Comparison of ENCODE assay signal across 9 cellular contexts in genomic region chr9:69324549-69325401, GRCh38. TPM values are rescaled to one million over a fixed set of nuclear protein-coding genes. Genes with fewer than 3 reads are reported as not detected.
DNase-seq lines count a peak whose midpoint lies in the region; ATAC-seq and TF ChIP-seq lines count a peak whose summit lies in the region.
"Had no signal": no experiment of that assay in that cellular context is flagged by ENCODE, and none has a peak within 500 bp of the region (broad histone marks: within the 10 kb centered on the region; RNA-seq: fewer than 3 reads in every experiment).

A gene with protein sequence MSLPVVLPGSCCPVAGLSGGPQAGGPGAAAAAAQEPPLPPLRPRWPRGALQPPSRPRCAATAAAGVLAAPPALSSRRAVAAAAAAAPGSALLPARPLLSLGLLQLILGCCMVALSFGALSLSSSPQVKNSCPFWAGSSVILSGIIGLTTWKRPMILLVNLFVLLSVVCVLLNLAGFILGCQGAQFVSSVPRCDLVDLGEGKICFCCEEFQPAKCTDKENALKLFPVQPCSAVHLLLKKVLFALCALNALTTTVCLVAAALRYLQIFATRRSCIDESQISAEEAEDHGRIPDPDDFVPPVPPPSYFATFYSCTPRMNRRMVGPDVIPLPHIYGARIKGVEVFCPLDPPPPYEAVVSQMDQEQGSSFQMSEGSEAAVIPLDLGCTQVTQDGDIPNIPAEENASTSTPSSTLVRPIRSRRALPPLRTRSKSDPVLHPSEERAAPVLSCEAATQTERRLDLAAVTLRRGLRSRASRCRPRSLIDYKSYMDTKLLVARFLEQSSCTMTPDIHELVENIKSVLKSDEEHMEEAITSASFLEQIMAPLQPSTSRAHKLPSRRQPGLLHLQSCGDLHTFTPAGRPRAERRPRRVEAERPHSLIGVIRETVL (plus strand): TSS chr9:69325215. CDS start chr9:69325310, 95 bp downstream.

- peaks cover 21% of the 10 kb centered on the region for H3K27me3 Mint-ChIP-seq in endodermal cell (ENCODE audit: insufficient read depth)

- H3K4me1 ChIP-seq in PC-9 (replicated peaks; ENCODE audit: insufficient read depth) (peaks cover 5% of the 10 kb centered on the region; the same call in 1 of the 2 replicates), endodermal cell (ENCODE audit: control insufficient read depth, insufficient read depth, low read length) (no peaks in the 10 kb centered on the region), lower lobe of right lung (peaks cover 14% of the 10 kb centered on the region), thoracic aorta (ENCODE audit: control insufficient read depth in 1 of 2, low read depth in 2 of 2) (no peaks in the 10 kb centered on the region)

- no peaks in the 10 kb centered on the region for H3K79me2 ChIP-seq in PC-9 (ENCODE audit: low read depth)

- intact Hi-C loops in PC-9 (cut with micrococcal nuclease; ENCODE audit: unreplicated experiment) (loop anchor here (2.0 to 10.0 kb wide), 2 partner anchors 54 to 90 kb away; no protein-coding TSS in a partner anchor), lower lobe of right lung (cut with DNase I) (no loop called here)

- H3K27ac ChIP-seq in PC-9 (no peak within 1 kb of the TSS), endodermal cell (ENCODE audit: low read depth, low read length) (no peak within 1 kb of the TSS), lower lobe of right lung (peak within 1 kb of the TSS; percentile 77), thoracic aorta (no peak within 1 kb of the TSS)

- H3K36me3 Mint-ChIP-seq in endodermal cell (ENCODE audit: low read depth) = no peaks in the 10 kb centered on the region

- CTCF ChIA-PET in PC-9 (lab: Charles Lee) = interaction anchor here (0.7 kb wide), 1 partner anchor 102 kb away, joined by 14 read pairs; no protein-coding TSS in a partner anchor

- ATAC-seq in HG02973 (IDR thresholded peaks at IDR 0.05; ENCODE audit: unreplicated experiment) = peak; percentile 46
- ATAC-seq in lower lobe of right lung = peak; percentile 97
- ATAC-seq in thoracic aorta (ENCODE audit: insufficient number of reproducible peaks, low FRiP score, low read depth) = peak; percentile 13
- ATAC-seq in GM19351 (IDR thresholded peaks at IDR 0.05; ENCODE audit: unreplicated experiment) = no peak
- ATAC-seq: K562 had no signal

- peak within 1 kb of the TSS; percentile 75 for H3K4me3 ChIP-seq in PC-9
- H3K4me3 ChIP-seq in endodermal cell (ENCODE audit: low read length) = peak within 1 kb of the TSS; percentile 79
- peak within 1 kb of the TSS; percentile 66 for H3K4me3 ChIP-seq in lower lobe of right lung
- peak within 1 kb of the TSS; percentile 78 for H3K4me3 ChIP-seq in thoracic aorta
- H3K4me3 ChIP-seq: K562 had no signal

- POLR2A ChIA-PET in PC-9 (lab: Charles Lee; ENCODE audit: unreplicated experiment) = no interaction called here

- H4K20me1 ChIP-seq in PC-9 (ENCODE audit: insufficient read depth) = no peaks in the 10 kb centered on the region

- peak within 1 kb of the TSS; percentile 89 for H2AFZ ChIP-seq in PC-9

- H3K9me3 Mint-ChIP-seq in endodermal cell = no peaks in the 10 kb centered on the region

- H3K4me2 ChIP-seq in PC-9 = peak within 1 kb of the TSS; percentile 96

- 0% methylated on average over 28 to 81 of the region's 81 CpGs for WGBS in endodermal cell (ENCODE audit: insufficient coverage in 1 of 2, insufficient read length in 1 of 2), 2 experiments

- peak within 1 kb of the TSS; percentile 79 for H3K4me3 Mint-ChIP-seq in endodermal cell

- H3K9ac ChIP-seq in endodermal cell (ENCODE audit: extremely low read depth, low read length, poor library complexity, severe bottlenecking) = peak within 1 kb of the TSS; percentile 17

- H3K27ac Mint-ChIP-seq in endodermal cell = peak within 1 kb of the TSS; percentile 86

- no TSS peak for BruUV-seq in PC-9 (replicated peaks; lab: Mats Ljungman, UMichigan)

- peaks cover 16% of the 10 kb centered on the region for H3K4me1 Mint-ChIP-seq in endodermal cell

- no peaks in the 10 kb centered on the region for H3F3A ChIP-seq in PC-9 (ENCODE audit: insufficient read depth, low read depth)

- H3K9me3 ChIP-seq in PC-9 (ENCODE audit: insufficient read depth, low read depth) (no peaks in the 10 kb centered on the region), endodermal cell (ENCODE audit: control insufficient read depth, low read length) (no peaks in the 10 kb centered on the region), lower lobe of right lung (no peaks in the 10 kb centered on the region), thoracic aorta (no peaks in the 10 kb centered on the region)

- no peak for TF ChIP-seq CTCF in PC-9 (conservative IDR thresholded peaks at IDR 0.05)
- peak; percentile 29 for TF ChIP-seq CTCF in endodermal cell (conservative IDR thresholded peaks at IDR 0.05)
- no peak for TF ChIP-seq CTCF in lower lobe of right lung (IDR thresholded peaks at IDR 0.05)
- no peak for TF ChIP-seq CTCF in thoracic aorta (IDR thresholded peaks at IDR 0.05)

- H3K27me3 ChIP-seq in PC-9 (ENCODE audit: insufficient read depth, low read depth) (peaks cover 8% of the 10 kb centered on the region), endodermal cell (ENCODE audit: control insufficient read depth, insufficient read depth, low read length, poor library complexity, severe bottlenecking) (peaks cover 34% of the 10 kb centered on the region), lower lobe of right lung (ENCODE audit: low read depth) (peaks cover 16% of the 10 kb centered on the region), thoracic aorta (replicated peaks; ENCODE audit: insufficient read depth) (no peaks in the 10 kb centered on the region)

- H3K36me3 ChIP-seq in PC-9 (ENCODE audit: low read depth) = no peaks in the 10 kb centered on the region
- H3K36me3 ChIP-seq in endodermal cell (ENCODE audit: control insufficient read depth, insufficient read depth, low read length) = no peaks in the 10 kb centered on the region
- no peaks in the 10 kb centered on the region for H3K36me3 ChIP-seq in lower lobe of right lung
- no peaks in the 10 kb centered on the region for H3K36me3 ChIP-seq in thoracic aorta

- H3K9me2 ChIP-seq in PC-9 (ENCODE audit: insufficient read depth) = no peaks in the 10 kb centered on the region

- DNase-seq in D341Med (ENCODE audit: low spot score) (peak; percentile 71), PC-9 (peak; percentile 61 to 71), endodermal cell (peak; percentile 90), lower lobe of right lung (peak; percentile 87), thoracic aorta (ENCODE audit: low spot score) (no peak), cortex of kidney (lab: John Stamatoyannopoulos, UW) (no peak)

RNA-seq across cellular contexts. Expression of the gene that starts here (rescaled TPM):
- total RNA-seq in PC-9 (2021) (0.30 and 0.35 TPM in 2 replicates), endodermal cell (10 to 100 TPM; 13.7 to 25.8 TPM), lower lobe of right lung (30.1 TPM), thoracic aorta (1 to 10 TPM in 1 of 2 donors, under 1 TPM in 1; 0.81 to 2.1 TPM)
- 3.3 TPM for polyA plus RNA-seq in endodermal cell (2013, experiment 1 of 2)
- polyA plus RNA-seq in endodermal cell (2013, experiment 2 of 2) = 2.7 TPM
- total RNA-seq: K562 had no signal
- polyA plus RNA-seq: K562 had no signal

Comparison
In these comparisons a context has a peak if more than half of its experiments do, and no peak if none do; other contexts are left out.
1. Peak in DNase-seq, H3K4me3 ChIP-seq and H3K4me2 ChIP-seq in PC-9; RNA of the gene not detected or under 1 TPM.
2. DNase-seq: peak in D341Med (single experiment), endodermal cell (single experiment) and lower lobe of right lung (single experiment); none in thoracic aorta (single experiment) and cortex of kidney (single experiment).
3. Peak in every context shown above with its lines, with median percentiles within 50 percentile points of each other: H3K4me3 ChIP-seq.